8 cellular contexts compared by ENCODE assay signal in genomic region chr17:79009397-79010303, GRCh38. TPM values are rescaled to one million over a fixed set of nuclear protein-coding genes. Genes with fewer than 3 reads are reported as not detected.
DNase-seq lines count a peak whose midpoint lies in the region; ATAC-seq lines count a peak whose summit lies in the region.

TSS of gene CANT1 (minus strand) at chr17:79009764. CDS start at chr17:78997622, 12,142 bp downstream.

- ATAC-seq in GM18508 (IDR thresholded peaks at IDR 0.05; ENCODE audit: insufficient read depth, unreplicated experiment) (peak; percentile 50), HG03025 (IDR thresholded peaks at IDR 0.05; ENCODE audit: low FRiP score, unreplicated experiment) (peak; percentile 78)

- DNase-seq in A172 (ENCODE audit: low spot score) = peak; percentile 62
- peak; percentile 94 for DNase-seq in NCI-H2227 (lab: John Stamatoyannopoulos, UW; ENCODE audit: unreplicated experiment)
- DNase-seq in activated CD4-positive, CD25-positive, alpha-beta regulatory T cell treated with anti-CD3 and anti-CD28 coated beads, Interleukin-2, amount 50 U/mL, for 72 hours = peak; percentile 89
- DNase-seq in cerebellum (ENCODE audit: low spot score) = peak; percentile 93
- DNase-seq in kidney glomerular epithelial cell (lab: John Stamatoyannopoulos, UW) = peak; percentile 67
- peak; percentile 60 to 61 for DNase-seq in stimulated activated CD4-positive, alpha-beta T cell treated with anti-CD3 and anti-CD28 coated beads, Interleukin-1b, Interleukin-23, amount 100 ng/mL, for 1 hour (ENCODE audit: low read depth in 2 of 2)

RNA-seq across cellular contexts. Expression of gene CANT1, which starts in this region (rescaled TPM):
- total RNA-seq in A172 (2014; rRNA removed; shearing (Covaris generic)) = 81.4 and 90.1 TPM in 2 replicates
- 17.7 TPM for total RNA-seq in cerebellum

Comparison
In these comparisons a context has a peak if more than half of its experiments do, and no peak if none do; other contexts are left out.
1. Peak in every context shown above with its lines: DNase-seq and ATAC-seq.